In genomic region chr11:540583-541432, GRCh38 we compare ENCODE assay signal across 10 cellular contexts.
"Had no signal": no experiment of that assay in that cellular context is flagged by ENCODE, and none has a peak within 500 bp of the region (broad histone marks: within the 10 kb centered on the region; RNA-seq: fewer than 3 reads in every experiment).

No MANE protein-coding gene starts in this region.

- H3K27me3 ChIP-seq: thyroid gland, vagina had no signal

- H3K27me3 Mint-ChIP-seq: naive B cell had no signal

- H3K36me3 Mint-ChIP-seq: naive B cell had no signal

- DNase-seq: activated CD4-positive, CD25-positive, alpha-beta regulatory T cell; activated T-cell treated with anti-CD3 and anti-CD28 coated beads, Interleukin-2, amount 50 U/mL, for 48 hours; midbrain; naive B cell; occipital lobe; stimulated activated CD4-positive, alpha-beta T cell treated with anti-CD3 and anti-CD28 coated beads, Interleukin-4, amount 100 ng/mL, for 24 hours; thyroid gland had no signal

- H3K27ac ChIP-seq: esophagus muscularis mucosa, psoas muscle, thyroid gland, vagina had no signal

- H3K36me3 ChIP-seq: esophagus muscularis mucosa, thyroid gland, vagina had no signal

- ATAC-seq: psoas muscle had no signal

- H3K9me3 Mint-ChIP-seq: naive B cell had no signal

- H3K9me3 ChIP-seq: esophagus muscularis mucosa, psoas muscle, thyroid gland, vagina had no signal

- H3K4me3 ChIP-seq: esophagus muscularis mucosa, psoas muscle, thyroid gland, vagina had no signal
